9 cellular contexts compared by ENCODE assay signal in the genomic region with DNA sequence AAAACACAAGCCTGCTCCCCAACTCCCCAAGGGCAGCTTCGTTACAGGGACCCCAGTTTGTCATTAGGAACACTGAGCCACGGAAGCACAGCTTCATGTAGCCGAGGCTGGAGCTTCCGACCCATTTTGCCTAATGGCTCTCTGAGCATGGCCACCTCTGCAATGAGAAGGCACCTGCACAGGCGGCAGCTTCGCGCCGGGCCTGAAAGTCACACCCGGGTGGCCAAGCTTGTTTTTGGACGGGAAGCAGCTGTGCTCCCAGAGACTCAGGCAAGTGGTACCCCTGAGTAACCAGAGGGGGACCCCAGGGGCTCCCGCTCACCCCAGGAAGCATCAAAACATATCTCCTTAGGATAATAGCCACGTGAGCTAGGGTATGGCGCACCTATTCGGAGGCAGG.
A peak's percentile ranks its signal among the peaks of the same experiment; 100 is the strongest.
DNase-seq lines count a peak whose midpoint lies in the region; ATAC-seq, FAIRE-seq and TF ChIP-seq lines count a peak whose summit lies in the region.
"Had no signal": no experiment of that assay in that cellular context is flagged by ENCODE, and none has a peak within 500 bp of the region (broad histone marks: within the 10 kb centered on the region; RNA-seq: fewer than 3 reads in every experiment).

No MANE protein-coding gene starts in this region.

- H4K20me1 ChIP-seq in OCI-LY1 (ENCODE audit: insufficient read depth, low read length) (no peaks in the 10 kb centered on the region), H1 (replicated peaks in 1 of 2; ENCODE audit: control insufficient read depth in 1 of 2, insufficient read depth in 2 of 2, low read length in 2 of 2) (peaks cover 10 to 32% of the 10 kb centered on the region in 2 experiments), HepG2 (ENCODE audit: insufficient read depth, low read length) (peaks cover 4% of the 10 kb centered on the region; the same call in 1 of the 2 replicates)

- in situ Hi-C loops in HepG2 (cut with HindIII; ENCODE audit: extremely low pct_ligation_motif_present, low pct_unique_long_range_greater_than_20kb), result no loop called here

- CTCF ChIA-PET in H1 (lab: Charles Lee; ENCODE audit: partially characterized antibody) (interaction anchor here (0.5 to 5.8 kb wide), 25 partner anchors 11 to 515 kb away, joined by 3 to 97 read pairs (median 4); no protein-coding TSS in a partner anchor), HepG2 (lab: Yijun Ruan, JAX; ENCODE audit: low intra/inter-chr PET ratio, low total read pairs) (interaction anchor here (2.3 kb wide), 1 partner anchor 258 kb away, joined by 12 read pairs; no protein-coding TSS in a partner anchor)

- H3K27ac ChIP-seq in OCI-LY1 (ENCODE audit: low read depth, low read length, poor library complexity, severe bottlenecking) (peak overlapping the region; percentile 84), H1 (ENCODE audit: low read depth, low read length) (no peak overlapping the region), prostate gland (peak overlapping the region; percentile 63 to 82), HepG2 (ENCODE audit: extremely low read length, insufficient read depth, low read length) (no peak overlapping the region)
- H3K27ac ChIP-seq: testis had no signal

- no TSS peak for BruUV-seq in HepG2 (replicated peaks; lab: Mats Ljungman, UMichigan)

- POLR2A ChIA-PET in H1 (lab: Charles Lee; ENCODE audit: partially characterized antibody), result interaction anchor here (0.5 to 1.0 kb wide), 2 partner anchors 9 to 134 kb away, joined by 3 read pairs; no protein-coding TSS in a partner anchor
- POLR2A ChIA-PET in HepG2 (lab: Yijun Ruan, JAX), result interaction anchor here (0.5 kb wide), 1 partner anchor 1720 kb away, joined by 3 read pairs; no protein-coding TSS in a partner anchor

- intact Hi-C loops in prostate gland (cut with DNase I) (loop anchor here (5.0 kb wide), 2 partner anchors 169 to 259 kb away; no protein-coding TSS in a partner anchor), HepG2 (cut with micrococcal nuclease; ENCODE audit: unreplicated experiment) (no loop called here)

- FAIRE-seq in H1 (lab: Jason Lieb, UNC), result no peak
- no peak for FAIRE-seq in HepG2 (lab: Jason Lieb, UNC)

- H3K18ac ChIP-seq in H1 (ENCODE audit: extremely low read depth, low read length), result no peak overlapping the region

- no peak overlapping the region for H2BK120ac ChIP-seq in H1 (replicated peaks; ENCODE audit: low read depth, low read length)

- no peak overlapping the region for H3K23ac ChIP-seq in H1 (ENCODE audit: insufficient read length)

- peak; percentile 46 for DNase-seq in GM06990 (ENCODE audit: extremely low read depth, insufficient read length)
- DNase-seq in H1 (ENCODE audit: low read depth in 1 of 2, low spot score in 2 of 2), result no peak
- no peak for DNase-seq in prostate gland (ENCODE audit: low spot score)
- no peak for DNase-seq in hepatic stellate cell (ENCODE audit: low spot score)
- DNase-seq in NCI-H1417 (lab: John Stamatoyannopoulos, UW), result no peak
- DNase-seq in HepG2 (ENCODE audit: low spot score), result no peak
- no peak for DNase-seq in SK-N-DZ (ENCODE audit: low spot score)
- DNase-seq: testis had no signal

- TF ChIP-seq POLR2A in H1 (IDR thresholded peaks at IDR 0.05; ENCODE audit: control extremely low read depth in 1 of 2, low read depth in 2 of 2, low read length in 2 of 2), result no peak
- TF ChIP-seq POLR2A in prostate gland (IDR thresholded peaks at IDR 0.05), result no peak
- no peak for TF ChIP-seq POLR2A in HepG2 (IDR thresholded peaks at IDR 0.05; ENCODE audit: insufficient read depth in 1 of 2, low read depth in 2 of 2, low read length in 2 of 2)

- no peak overlapping the region for H4K8ac ChIP-seq in H1 (ENCODE audit: extremely low read depth, insufficient read depth, low read length)

- peaks cover 57% of the 10 kb centered on the region for H3K4me1 ChIP-seq in OCI-LY1 (ENCODE audit: insufficient read depth, low read length, severe bottlenecking)
- peaks cover 1 to 10% (median 5%) of the 10 kb centered on the region in 4 experiments; a peak in 5 of 7 replicates for H3K4me1 ChIP-seq in H1 (replicated peaks in 1 of 4; ENCODE audit: control insufficient read depth in 3 of 4, insufficient read depth in 4 of 4, low read length in 3 of 4)
- H3K4me1 ChIP-seq in prostate gland (replicated peaks), result peaks cover 17% of the 10 kb centered on the region
- H3K4me1 ChIP-seq in HepG2 (ENCODE audit: insufficient read depth, low read length), result peaks cover 38% of the 10 kb centered on the region

- TF ChIP-seq CTCF in GM06990 (IDR thresholded peaks at IDR 0.05; ENCODE audit: insufficient read depth, low read length, poor library complexity, severe bottlenecking), result no peak
- no peak for TF ChIP-seq CTCF in OCI-LY1 (IDR thresholded peaks at IDR 0.05; ENCODE audit: low read length)
- TF ChIP-seq CTCF in H1 (IDR thresholded peaks at IDR 0.05; ENCODE audit: control extremely low read depth in 1 of 3, insufficient read depth in 1 of 3, low read depth in 1 of 3, low read length in 3 of 3), result no peak
- no peak for TF ChIP-seq CTCF in prostate gland (IDR thresholded peaks at IDR 0.05)
- no peak for TF ChIP-seq CTCF in HepG2 (CRISPR knock-in tag; IDR thresholded peaks at IDR 0.05)

- H3K9me2 ChIP-seq in OCI-LY1 (ENCODE audit: low read depth, low read length), result no peaks in the 10 kb centered on the region

- H3K4me3 ChIP-seq in GM06990 (replicated peaks; ENCODE audit: low read depth, low read length), result no peak overlapping the region
- peak overlapping the region; percentile 14 for H3K4me3 ChIP-seq in OCI-LY1 (ENCODE audit: low read depth, low read length, poor library complexity, severe bottlenecking)
- no peak overlapping the region for H3K4me3 ChIP-seq in H1 (ENCODE audit: extremely low read depth in 1 of 4, insufficient read depth in 2 of 4, low read depth in 3 of 4, low read length in 4 of 4)
- no peak overlapping the region for H3K4me3 ChIP-seq in prostate gland
- H3K4me3 ChIP-seq in HepG2 (replicated peaks in 1 of 3; ENCODE audit: insufficient read depth in 1 of 3, low read depth in 2 of 3, low read length in 3 of 3), result no peak overlapping the region
- H3K4me3 ChIP-seq: testis had no signal

- H3K56ac ChIP-seq in H1 (replicated peaks; ENCODE audit: insufficient read length, low read depth, low read length), result no peak overlapping the region

- peak overlapping the region; percentile 46 for H4K91ac ChIP-seq in H1 (replicated peaks; ENCODE audit: insufficient read length, low read length)

- peaks cover 8% of the 10 kb centered on the region for H3K36me3 ChIP-seq in GM06990 (ENCODE audit: control insufficient read depth, insufficient read depth, low read length)
- H3K36me3 ChIP-seq in OCI-LY1 (ENCODE audit: insufficient read depth, low read length), result no peaks in the 10 kb centered on the region
- no peaks in the 10 kb centered on the region for H3K36me3 ChIP-seq in H1 (ENCODE audit: control insufficient read depth in 2 of 4, insufficient read depth in 4 of 4, low read length in 3 of 4)
- H3K36me3 ChIP-seq in prostate gland, result no peaks in the 10 kb centered on the region
- peaks cover 7 to 23% of the 10 kb centered on the region in 2 experiments; a peak in 4 of 5 replicates for H3K36me3 ChIP-seq in HepG2 (replicated peaks in 1 of 2; ENCODE audit: control insufficient read depth in 1 of 2, insufficient read depth in 2 of 2, low read length in 2 of 2)

- H3K14ac ChIP-seq in H1 (ENCODE audit: insufficient read length), result no peak overlapping the region

- H2AFZ ChIP-seq in OCI-LY1 (ENCODE audit: low read length) (no peak overlapping the region), H1 (ENCODE audit: low read length) (no peak overlapping the region), HepG2 (ENCODE audit: low read length) (no peak overlapping the region)

- H3K9ac ChIP-seq in OCI-LY1 (ENCODE audit: low read length) (peak overlapping the region; percentile 47; the same call in 1 of the 2 replicates), H1 (replicated peaks in 1 of 4; ENCODE audit: extremely low read depth in 1 of 4, low read depth in 3 of 4, low read length in 3 of 4) (no peak overlapping the region), HepG2 (ENCODE audit: insufficient read depth, low read depth, low read length) (no peak overlapping the region)

- H3K4ac ChIP-seq in H1 (replicated peaks; ENCODE audit: insufficient read length, low read depth, low read length), result no peak overlapping the region

- peaks cover 19% of the 10 kb centered on the region; the same call in 1 of the 2 replicates for H3K79me1 ChIP-seq in H1 (ENCODE audit: low read depth, low read length)

- TF ChIP-seq RAD21 in H1 (IDR thresholded peaks at IDR 0.05 in 1 of 2, conservative IDR thresholded peaks at IDR 0.05 in 1 of 2; ENCODE audit: low read depth in 2 of 2, low read length in 2 of 2) (no peak), HepG2 (CRISPR knock-in tag; IDR thresholded peaks at IDR 0.05) (no peak)

- H3K27me3 ChIP-seq in GM06990 (replicated peaks; ENCODE audit: control insufficient read depth, insufficient read depth, low read length) (no peaks in the 10 kb centered on the region), OCI-LY1 (ENCODE audit: insufficient read depth, low read length) (no peaks in the 10 kb centered on the region), H1 (replicated peaks in 1 of 4; ENCODE audit: control insufficient read depth in 3 of 4, extremely low read depth in 1 of 4, insufficient read depth in 3 of 4, low read length in 3 of 4) (no peaks in the 10 kb centered on the region), prostate gland (replicated peaks; ENCODE audit: insufficient read depth) (no peaks in the 10 kb centered on the region), HepG2 (ENCODE audit: control insufficient read depth in 1 of 2, insufficient read depth in 2 of 2, low read length in 2 of 2) (no peaks in the 10 kb centered on the region)
- H3K27me3 ChIP-seq: testis had no signal

- H3K4me2 ChIP-seq in OCI-LY1 (ENCODE audit: low read length) (peak overlapping the region; percentile 45), H1 (ENCODE audit: insufficient read depth in 1 of 2, low read depth in 2 of 2, low read length in 2 of 2) (no peak overlapping the region), HepG2 (ENCODE audit: low read depth, low read length) (no peak overlapping the region)

- no peaks in the 10 kb centered on the region for H3F3A ChIP-seq in OCI-LY1 (ENCODE audit: insufficient read depth, low read length)

- TF ChIP-seq EP300 in H1 (IDR thresholded peaks at IDR 0.05; ENCODE audit: borderline replicate concordance in 1 of 2, low read depth in 2 of 2, low read length in 2 of 2), result no peak
- TF ChIP-seq EP300 in HepG2 (IDR thresholded peaks at IDR 0.05; ENCODE audit: low read depth in 2 of 2, low read length in 2 of 2), result no peak
- no peak for TF ChIP-seq EP300 in HepG2 (CRISPR knock-in tag; IDR thresholded peaks at IDR 0.05; ENCODE audit: borderline replicate concordance)

- H3K79me2 ChIP-seq in OCI-LY1 (ENCODE audit: insufficient read depth, low read length) (no peaks in the 10 kb centered on the region), H1 (ENCODE audit: control insufficient read depth in 1 of 2, insufficient read depth in 2 of 2, low read length in 2 of 2) (peaks cover 0 to 87% of the 10 kb centered on the region in 2 experiments; a peak in 2 of 4 replicates), HepG2 (ENCODE audit: insufficient read depth, low read length) (peaks cover 37% of the 10 kb centered on the region)

- no peak overlapping the region for H2AK5ac ChIP-seq in H1 (ENCODE audit: low read depth, low read length)

- H4K5ac ChIP-seq in H1 (ENCODE audit: insufficient read length, low read depth, low read length), result no peak overlapping the region

- WGBS in H1 (ENCODE audit: extremely low coverage in 1 of 2, insufficient coverage in 1 of 2, insufficient read length in 1 of 2, insufficient replicate concordance in 2 of 2, low coverage in 1 of 2, low lambda C conversion rate in 2 of 2, missing lambda C conversion rate in 1 of 2), 2 experiments, result 94% methylated on average over 14 of the region's 14 CpGs; no CpG with 5 or more reads in 1 of the 2 experiments
- 86% methylated on average over 14 of the region's 14 CpGs for WGBS in prostate gland
- WGBS in HepG2 (ENCODE audit: low lambda C conversion rate), result 98% methylated on average over 8 of the region's 14 CpGs

- H3K23me2 ChIP-seq in H1 (ENCODE audit: low read depth, low read length), result no peaks in the 10 kb centered on the region

- no peak overlapping the region for H2BK20ac ChIP-seq in H1 (ENCODE audit: low read length)

- no peak overlapping the region for H2BK15ac ChIP-seq in H1 (ENCODE audit: low read length)

- no peak overlapping the region for H2BK12ac ChIP-seq in H1 (ENCODE audit: low read depth, low read length)

- H3K9me3 ChIP-seq in OCI-LY1 (ENCODE audit: low read length), result no peaks in the 10 kb centered on the region
- H3K9me3 ChIP-seq in H1 (ENCODE audit: insufficient read depth in 2 of 2, low read depth in 1 of 2, low read length in 1 of 2), result no peaks in the 10 kb centered on the region
- no peaks in the 10 kb centered on the region for H3K9me3 ChIP-seq in prostate gland
- H3K9me3 ChIP-seq in HepG2 (ENCODE audit: low read length), result no peaks in the 10 kb centered on the region
- H3K9me3 ChIP-seq: testis had no signal

- no peak for ATAC-seq in HepG2

- H2BK5ac ChIP-seq in H1 (ENCODE audit: low read depth, low read length), result no peak overlapping the region

Comparison
In these comparisons a context has a peak if more than half of its experiments do, and no peak if none do; other contexts are left out.
1. H3K27ac ChIP-seq: peak in OCI-LY1 (single experiment) and prostate gland (2 of 2); none in H1 (single experiment) and HepG2 (single experiment).